ENCODE assay signal across 1 cellular context in the genomic region with DNA sequence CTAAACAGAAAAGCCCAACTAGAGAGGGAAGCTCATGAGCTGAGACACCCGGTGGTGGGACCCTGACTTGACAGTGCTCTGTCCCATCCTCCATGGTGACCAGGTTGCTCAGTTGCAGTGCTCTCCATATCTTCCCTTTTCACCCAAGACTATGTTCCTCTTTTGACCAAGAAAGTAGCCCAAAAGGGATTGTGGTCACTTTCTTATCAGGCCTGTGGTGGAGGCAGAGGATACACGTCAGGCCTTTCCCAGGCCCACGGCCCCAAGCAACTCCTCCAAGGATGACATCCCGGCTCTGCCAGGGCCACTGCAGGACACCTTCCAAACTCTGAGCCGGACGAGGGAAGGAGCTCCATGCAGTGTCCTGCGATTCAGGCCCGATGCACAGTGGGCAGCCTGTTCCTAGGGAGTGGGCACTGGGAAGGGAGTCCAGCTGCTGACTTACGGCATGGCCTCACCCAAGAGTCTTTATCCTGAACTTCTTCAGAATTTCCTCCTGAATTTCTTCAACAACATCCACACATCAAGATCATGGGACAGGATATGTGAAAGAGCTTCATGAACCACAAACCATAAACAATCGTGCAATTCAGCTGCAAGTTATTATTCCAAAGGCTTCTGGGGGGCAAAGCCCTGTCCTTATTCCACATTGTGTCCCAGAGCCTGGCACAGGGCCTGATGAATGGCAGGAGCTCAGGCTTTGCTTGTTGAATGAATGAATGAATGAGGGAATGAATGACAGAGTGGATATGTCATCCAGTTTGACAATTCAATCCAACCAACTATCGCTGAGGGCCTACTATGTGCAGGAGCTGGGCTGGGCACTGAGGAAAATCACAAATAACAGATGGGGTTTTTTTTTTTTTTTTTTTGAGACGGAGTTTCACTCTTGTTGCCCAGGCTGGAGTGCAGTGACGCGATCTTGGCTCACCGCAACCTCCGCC.
TF ChIP-seq lines count a peak whose summit lies in the region.

No MANE protein-coding gene starts in this region.

TF ChIP-seq in H1, 55 proteins besides CTCF, POLR2A, EP300 and RAD21:
- TF ChIP-seq NRF1 (IDR thresholded peaks at IDR 0.05; ENCODE audit: low read depth, low read length) (no peak), MAX (IDR thresholded peaks at IDR 0.05) (no peak), SP2 (IDR thresholded peaks at IDR 0.05; ENCODE audit: low read length) (no peak), ZNF274 (IDR thresholded peaks at IDR 0.05; ENCODE audit: borderline replicate concordance, extremely low read depth, low read length) (no peak), KDM5A (IDR thresholded peaks at IDR 0.05; ENCODE audit: low read length) (no peak), SIN3A (conservative IDR thresholded peaks at IDR 0.05 in 1 of 2, IDR thresholded peaks at IDR 0.05 in 1 of 2; ENCODE audit: low read depth in 1 of 2, low read length in 2 of 2) (no peak), SAP30 (IDR thresholded peaks at IDR 0.05; ENCODE audit: insufficient read depth, insufficient replicate concordance, low read length) (no peak), GTF2F1 (IDR thresholded peaks at IDR 0.05; ENCODE audit: borderline replicate concordance, low read depth, low read length) (no peak), CHD2 (IDR thresholded peaks at IDR 0.05; ENCODE audit: low read length) (no peak), SIRT6 (IDR thresholded peaks at IDR 0.05; ENCODE audit: low read length) (no peak), RBBP5 (IDR thresholded peaks at IDR 0.05; ENCODE audit: borderline replicate concordance, low read depth, low read length) (no peak), EZH2 (IDR thresholded peaks at IDR 0.05; ENCODE audit: low read depth, low read length, severe bottlenecking) (no peak), YY1 (IDR thresholded peaks at IDR 0.05; ENCODE audit: low read depth, low read length) (no peak), GABPA (IDR thresholded peaks at IDR 0.05; ENCODE audit: borderline replicate concordance, insufficient read depth, low read length) (no peak), TAF1 (IDR thresholded peaks at IDR 0.05; ENCODE audit: low read depth, low read length) (no peak), ASH2L (IDR thresholded peaks at IDR 0.05; ENCODE audit: low read length) (no peak), BRCA1 (IDR thresholded peaks at IDR 0.05; ENCODE audit: low read depth, low read length) (no peak)
